ENCODE assay signal across 28 cellular contexts in the genomic region with DNA sequence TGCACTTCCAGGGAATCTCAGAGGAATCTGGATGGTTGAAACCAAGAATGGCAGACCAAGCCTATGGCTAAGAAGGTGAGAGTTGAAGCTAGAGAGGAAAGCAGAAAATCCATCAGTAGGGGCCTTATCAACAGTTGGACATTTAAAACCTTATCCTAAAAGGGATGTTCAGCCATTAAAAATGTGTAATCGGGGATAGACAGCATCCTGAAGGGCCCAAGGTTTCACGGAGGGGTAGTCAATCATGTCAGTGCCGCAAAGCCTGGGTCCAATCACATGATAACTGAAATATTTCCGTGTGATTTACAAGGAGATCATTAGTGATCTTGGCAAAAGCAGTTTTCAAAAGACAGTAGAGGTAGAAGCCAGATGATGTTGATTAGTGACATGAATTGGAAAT.
"Had no signal": no experiment of that assay in that cellular context is flagged by ENCODE, and none has a peak within 500 bp of the region (broad histone marks: within the 10 kb centered on the region; RNA-seq: fewer than 3 reads in every experiment).

No MANE protein-coding gene starts in this region.

- H3K4me1 ChIP-seq: colonic mucosa, esophagus squamous epithelium, gastrocnemius medialis, heart right ventricle, left lung, lower lobe of right lung had no signal

- H3K27me3 Mint-ChIP-seq: dendritic cell treated with granulocyte-macrophage colony-stimulating factor and Interleukin-4, amounts not matched to agents 40 ng/mL and 50 ng/mL, for 4 days; effector memory CD8-positive, alpha-beta T cell had no signal

- FAIRE-seq: endometrium, islet of Langerhans, keratinocyte had no signal

- H3K36me3 Mint-ChIP-seq: mesothelial cell of epicardium, naive B cell had no signal

- H3K9me3 Mint-ChIP-seq: dendritic cell treated with granulocyte-macrophage colony-stimulating factor and Interleukin-4, amounts not matched to agents 40 ng/mL and 50 ng/mL, for 4 days; effector memory CD8-positive, alpha-beta T cell; endodermal cell had no signal

- H3K4me1 Mint-ChIP-seq: endodermal cell, naive B cell had no signal

- H3K4me3 ChIP-seq: colonic mucosa, esophagus squamous epithelium, gastrocnemius medialis, heart right ventricle, left lung, lower lobe of right lung, mucosa of descending colon had no signal

- H3K27me3 ChIP-seq: colonic mucosa, esophagus squamous epithelium, gastrocnemius medialis, heart right ventricle, left lung had no signal

- H3K27ac ChIP-seq: colonic mucosa, epithelial cell of prostate, esophagus squamous epithelium, gastrocnemius medialis, heart right ventricle, left lung, lower lobe of right lung had no signal

- H3K27ac Mint-ChIP-seq: dendritic cell treated with granulocyte-macrophage colony-stimulating factor and Interleukin-4, amounts not matched to agents 40 ng/mL and 50 ng/mL, for 4 days; effector memory CD8-positive, alpha-beta T cell; endodermal cell; mesothelial cell of epicardium; naive B cell had no signal

- H3K4me3 Mint-ChIP-seq: dendritic cell treated with granulocyte-macrophage colony-stimulating factor and Interleukin-4, amounts not matched to agents 40 ng/mL and 50 ng/mL, for 4 days; effector memory CD8-positive, alpha-beta T cell; endodermal cell; mesothelial cell of epicardium; naive B cell had no signal

- DNase-seq: colonic mucosa; cortex of kidney; effector CD8-positive, alpha-beta T cell; effector memory CD8-positive, alpha-beta T cell; endodermal cell; erythroblast; esophagus squamous epithelium; foreskin fibroblast; foreskin melanocyte; gastrocnemius medialis; glutamatergic neuron; head of caudate nucleus; heart right ventricle; hippocampal formation; left cardiac atrium; left lung; left ventricle myocardium superior; lower lobe of right lung; mesenchymal stem cell; mucosa of descending colon; naive B cell had no signal

- ATAC-seq: effector memory CD8-positive, alpha-beta T cell; esophagus mucosa; gastrocnemius medialis; heart right ventricle; left cardiac atrium; left lung; left ventricle myocardium superior; lower lobe of right lung; mucosa of descending colon had no signal

- H3K9me3 ChIP-seq: colonic mucosa, esophagus squamous epithelium, gastrocnemius medialis, left lung, lower lobe of right lung, mucosa of descending colon had no signal

- H3K36me3 ChIP-seq: colonic mucosa, esophagus squamous epithelium, gastrocnemius medialis, heart right ventricle, left lung, lower lobe of right lung had no signal
